10 cellular contexts compared by ENCODE assay signal in genomic region chr11:124738713-124739478, GRCh38. TPM values are rescaled to one million over a fixed set of nuclear protein-coding genes. Genes with fewer than 3 reads are reported as not detected.
DNase-seq lines count a peak whose midpoint lies in the region; ATAC-seq, FAIRE-seq and TF ChIP-seq lines count a peak whose summit lies in the region.
"Had no signal": no experiment of that assay in that cellular context is flagged by ENCODE, and none has a peak within 500 bp of the region (broad histone marks: within the 10 kb centered on the region; RNA-seq: fewer than 3 reads in every experiment).

No MANE protein-coding gene starts in this region.

- H3K4me2 ChIP-seq in astrocyte (ENCODE audit: low read length) = peak overlapping the region; percentile 99

- FAIRE-seq in astrocyte (lab: Jason Lieb, UNC) = no peak
- FAIRE-seq: pancreas had no signal

- peaks cover 3% of the 10 kb centered on the region for H3K9me3 Mint-ChIP-seq in astrocyte (ENCODE audit: unreplicated experiment)
- H3K9me3 Mint-ChIP-seq in type B pancreatic cell = no peaks in the 10 kb centered on the region

- H3K4me3 Mint-ChIP-seq in astrocyte (ENCODE audit: unreplicated experiment) (peak overlapping the region; percentile 86), type B pancreatic cell (peak overlapping the region; percentile 83)

- intact Hi-C loops in left ventricle myocardium inferior (cut with micrococcal nuclease) = no loop called here
- intact Hi-C loops in left ventricle myocardium superior (cut with micrococcal nuclease) = no loop called here
- intact Hi-C loops in left lung (cut with DNase I) = no loop called here

- H3K36me3 Mint-ChIP-seq in astrocyte (ENCODE audit: low read depth, unreplicated experiment) (peaks cover 4% of the 10 kb centered on the region), type B pancreatic cell (peaks cover 4% of the 10 kb centered on the region)

- H3K4me1 ChIP-seq in left ventricle myocardium inferior (peaks cover 22% of the 10 kb centered on the region), astrocyte (ENCODE audit: insufficient read depth, low read length) (peaks cover 5% of the 10 kb centered on the region), left lung (peaks cover 0 to 41% of the 10 kb centered on the region in 2 donors)

- DNase-seq in left ventricle myocardium inferior (no peak), left ventricle myocardium superior (no peak), astrocyte (ENCODE audit: low read depth) (no peak), left lung (no peak), type B pancreatic cell (ENCODE audit: extremely low spot score, unreplicated experiment) (no peak), DMS114 treated with DMSO at 0.1 percent for 48 hours (lab: John Stamatoyannopoulos, UW; ENCODE audit: unreplicated experiment) (no peak)

- H3K9me3 ChIP-seq in left ventricle myocardium inferior (replicated peaks) (no peaks in the 10 kb centered on the region), astrocyte (ENCODE audit: insufficient read depth, low read depth, low read length) (no peaks in the 10 kb centered on the region), left lung (no peaks in the 10 kb centered on the region)
- H3K9me3 ChIP-seq: pancreas, tibial nerve had no signal

- H2AFZ ChIP-seq in astrocyte (ENCODE audit: low read depth, low read length) = peak overlapping the region; percentile 87

- H3K79me2 ChIP-seq in astrocyte (ENCODE audit: insufficient read depth, low read length) = no peaks in the 10 kb centered on the region

- H3K4me1 Mint-ChIP-seq in astrocyte (ENCODE audit: low read depth, unreplicated experiment) (peaks cover 7% of the 10 kb centered on the region), type B pancreatic cell (ENCODE audit: unreplicated experiment) (peaks cover 18% of the 10 kb centered on the region)

- H3K27ac Mint-ChIP-seq in astrocyte (ENCODE audit: unreplicated experiment) (no peak overlapping the region), type B pancreatic cell (peak overlapping the region; percentile 19)

- peaks cover 4% of the 10 kb centered on the region for H4K20me1 ChIP-seq in astrocyte (ENCODE audit: insufficient read depth, low read length)

- TF ChIP-seq CTCF in left ventricle myocardium inferior (IDR thresholded peaks at IDR 0.05; ENCODE audit: borderline replicate concordance) (no peak), astrocyte (IDR thresholded peaks at IDR 0.05; ENCODE audit: insufficient read depth, low read depth, low read length) (no peak), left lung (IDR thresholded peaks at IDR 0.05) (no peak), type B pancreatic cell (conservative IDR thresholded peaks at IDR 0.05) (no peak)

- peak overlapping the region; percentile 44 for H3K27ac ChIP-seq in left ventricle myocardium inferior (replicated peaks)
- no peak overlapping the region for H3K27ac ChIP-seq in astrocyte (ENCODE audit: low read depth, low read length)
- no peak overlapping the region for H3K27ac ChIP-seq in left lung
- H3K27ac ChIP-seq: pancreas, tibial nerve had no signal

- no peak for ATAC-seq in left ventricle myocardium superior
- ATAC-seq in left lung = no peak
- no peak for ATAC-seq in HG03097 (IDR thresholded peaks at IDR 0.05; ENCODE audit: low FRiP score, unreplicated experiment)
- no peak for ATAC-seq in GM18870 (IDR thresholded peaks at IDR 0.05; ENCODE audit: unreplicated experiment)

- peak overlapping the region; percentile 64 for H3K9ac ChIP-seq in astrocyte (ENCODE audit: low read length)

- H3K36me3 ChIP-seq in left ventricle myocardium inferior (no peaks in the 10 kb centered on the region), astrocyte (ENCODE audit: insufficient read depth, low read length) (no peaks in the 10 kb centered on the region), left lung (no peaks in the 10 kb centered on the region)
- H3K36me3 ChIP-seq: pancreas, tibial nerve had no signal

- H3K4me3 ChIP-seq in left ventricle myocardium inferior = peak overlapping the region; percentile 76
- H3K4me3 ChIP-seq in astrocyte (ENCODE audit: insufficient read depth, low read depth, low read length) = peak overlapping the region; percentile 60
- peak overlapping the region; percentile 57 to 64 for H3K4me3 ChIP-seq in left lung

- peaks cover 65% of the 10 kb centered on the region for H3K27me3 ChIP-seq in left ventricle myocardium inferior (ENCODE audit: low read depth)
- peaks cover 13% of the 10 kb centered on the region for H3K27me3 ChIP-seq in astrocyte (ENCODE audit: insufficient read depth, low read length)
- H3K27me3 ChIP-seq in left lung = peaks cover 0 to 25% of the 10 kb centered on the region in 2 donors

- H3K27me3 Mint-ChIP-seq in astrocyte (ENCODE audit: low read depth, unreplicated experiment) (peaks cover 82% of the 10 kb centered on the region), type B pancreatic cell (peaks cover 92% of the 10 kb centered on the region)

RNA-seq across cellular contexts. Expression of gene NRGN, which starts 0.8 kb away (rescaled TPM):
- 5.0 TPM for total RNA-seq in left ventricle myocardium inferior
- 4.1 TPM for total RNA-seq in left ventricle myocardium superior
- 1.5 and 1.7 TPM in 2 replicates for total RNA-seq in astrocyte
- 10 to 100 TPM; 50.5 to 62.1 TPM for total RNA-seq in left lung
- total RNA-seq in type B pancreatic cell (ENCODE audit: low replicate concordance) = 3.6 and 17.3 TPM in 2 replicates

RNA-seq across cellular contexts. Expression of gene VSIG2, which starts 13.2 kb away (rescaled TPM):
- total RNA-seq in left ventricle myocardium inferior (1.2 TPM), left ventricle myocardium superior (1.1 TPM), astrocyte (0.18 TPM in 1 of 2 replicates, not detected in the other), left lung (10 to 100 TPM; 16.0 to 35.6 TPM), type B pancreatic cell (ENCODE audit: low replicate concordance) (8.7 and 14.8 TPM in 2 replicates)

RNA-seq across cellular contexts. Expression of gene ESAM, which starts 23.2 kb away (rescaled TPM):
- 40.0 TPM for total RNA-seq in left ventricle myocardium inferior
- total RNA-seq in left ventricle myocardium superior = 40.5 TPM
- 9.4 and 22.0 TPM in 2 replicates for total RNA-seq in astrocyte
- total RNA-seq in left lung = 100 to 1,000 TPM; 116 to 119 TPM
- 3.6 and 3.7 TPM in 2 replicates for total RNA-seq in type B pancreatic cell (ENCODE audit: low replicate concordance)
